Comparison of ENCODE assay signal across 9 cellular contexts in genomic region chr2:197556456-197556855, GRCh38. TPM values are rescaled to one million over a fixed set of nuclear protein-coding genes. Genes with fewer than 3 reads are reported as not detected.
DNase-seq lines count a peak whose midpoint lies in the region; ATAC-seq and TF ChIP-seq lines count a peak whose summit lies in the region.
"Had no signal": no experiment of that assay in that cellular context is flagged by ENCODE, and none has a peak within 500 bp of the region (broad histone marks: within the 10 kb centered on the region; RNA-seq: fewer than 3 reads in every experiment).

No MANE protein-coding gene starts in this region.

- CTCF ChIA-PET in activated CD8-positive, alpha-beta T cell treated with anti-CD3 and anti-CD28 coated beads for 36 hours (lab: Charles Lee) = no interaction called here

- H3K27ac Mint-ChIP-seq in activated CD8-positive, alpha-beta T cell treated with anti-CD3 and anti-CD28 coated beads for 36 hours = peak overlapping the region; percentile 58

- no peak for TF ChIP-seq CTCF in activated CD8-positive, alpha-beta T cell treated with anti-CD3 and anti-CD28 coated beads for 36 hours (IDR thresholded peaks at IDR 0.05)

- ATAC-seq in Right ventricle myocardium superior (ENCODE audit: poor library complexity) (peak; percentile 41), left ventricle myocardium superior (peak; percentile 41)
- no peak for ATAC-seq in activated CD8-positive, alpha-beta T cell treated with anti-CD3 and anti-CD28 coated beads for 36 hours

- no peak overlapping the region for H3K4me3 Mint-ChIP-seq in activated CD8-positive, alpha-beta T cell treated with anti-CD3 and anti-CD28 coated beads for 36 hours

- H3K27ac ChIP-seq in temporal lobe (ENCODE audit: low read depth, low read length) = peak overlapping the region; percentile 10
- H3K27ac ChIP-seq: BLaER1 treated with 17β-estradiol and CSF1 and Interleukin-3, amounts not matched to agents 10 nM and 100 nM had no signal

- H3K4me1 Mint-ChIP-seq in activated CD8-positive, alpha-beta T cell treated with anti-CD3 and anti-CD28 coated beads for 36 hours (ENCODE audit: low read depth) = peaks cover 4% of the 10 kb centered on the region

- POLR2A ChIA-PET in activated CD8-positive, alpha-beta T cell treated with anti-CD3 and anti-CD28 coated beads for 36 hours (lab: Charles Lee) = no interaction called here

- DNase-seq in Right ventricle myocardium superior = no peak
- DNase-seq in cardiac septum (ENCODE audit: low spot score) = no peak
- no peak for DNase-seq in activated CD8-positive, alpha-beta T cell treated with anti-CD3 and anti-CD28 coated beads for 36 hours
- no peak for DNase-seq in left ventricle myocardium superior
- DNase-seq in GM19238 (ENCODE audit: insufficient read length, low spot score) = no peak
- no peak for DNase-seq in activated CD4-positive, alpha-beta T cell treated with anti-CD3 and anti-CD28 coated beads for 1 hour
- no peak for DNase-seq in dedifferentiated amniotic fluid mesenchymal stem cell (ENCODE audit: extremely low spot score)

- intact Hi-C loops in Right ventricle myocardium superior (cut with DNase I) = no loop called here
- intact Hi-C loops in cardiac septum (cut with DNase I) = no loop called here
- intact Hi-C loops in activated CD8-positive, alpha-beta T cell treated with anti-CD3 and anti-CD28 coated beads for 36 hours (cut with micrococcal nuclease) = no loop called here
- intact Hi-C loops in left ventricle myocardium superior (cut with micrococcal nuclease) = no loop called here

- no peaks in the 10 kb centered on the region for H3K27me3 Mint-ChIP-seq in activated CD8-positive, alpha-beta T cell treated with anti-CD3 and anti-CD28 coated beads for 36 hours

- H3K36me3 Mint-ChIP-seq in activated CD8-positive, alpha-beta T cell treated with anti-CD3 and anti-CD28 coated beads for 36 hours (ENCODE audit: low read depth) = peaks cover 16% of the 10 kb centered on the region

- no peaks in the 10 kb centered on the region for H3K9me3 Mint-ChIP-seq in activated CD8-positive, alpha-beta T cell treated with anti-CD3 and anti-CD28 coated beads for 36 hours

RNA-seq across cellular contexts. Expression of gene MOB4, which starts 40.6 kb away (rescaled TPM):
- 27.6 TPM for total RNA-seq in Right ventricle myocardium superior
- total RNA-seq in cardiac septum = 27.3 TPM
- total RNA-seq in activated CD8-positive, alpha-beta T cell treated with anti-CD3 and anti-CD28 coated beads for 36 hours = 10 to 100 TPM; 15.1 to 15.9 TPM
- total RNA-seq in left ventricle myocardium superior = 33.0 TPM
- total RNA-seq in temporal lobe = 56.3 TPM

RNA-seq across cellular contexts. Expression of gene HSPE1, which starts 56.3 kb away (rescaled TPM):
- total RNA-seq in Right ventricle myocardium superior (107 TPM), cardiac septum (88.3 TPM), left ventricle myocardium superior (118 TPM), temporal lobe (82.9 TPM)
- total RNA-seq in activated CD8-positive, alpha-beta T cell treated with anti-CD3 and anti-CD28 coated beads for 36 hours = 100 to 1,000 TPM; 345 to 356 TPM

RNA-seq across cellular contexts. Expression of gene HSPD1, which starts 56.8 kb away (rescaled TPM):
- total RNA-seq in Right ventricle myocardium superior (131 TPM), cardiac septum (144 TPM), left ventricle myocardium superior (152 TPM), temporal lobe (126 TPM)
- 1,000 to 10,000 TPM; 1,034 to 1,051 TPM for total RNA-seq in activated CD8-positive, alpha-beta T cell treated with anti-CD3 and anti-CD28 coated beads for 36 hours
